In the genomic region with DNA sequence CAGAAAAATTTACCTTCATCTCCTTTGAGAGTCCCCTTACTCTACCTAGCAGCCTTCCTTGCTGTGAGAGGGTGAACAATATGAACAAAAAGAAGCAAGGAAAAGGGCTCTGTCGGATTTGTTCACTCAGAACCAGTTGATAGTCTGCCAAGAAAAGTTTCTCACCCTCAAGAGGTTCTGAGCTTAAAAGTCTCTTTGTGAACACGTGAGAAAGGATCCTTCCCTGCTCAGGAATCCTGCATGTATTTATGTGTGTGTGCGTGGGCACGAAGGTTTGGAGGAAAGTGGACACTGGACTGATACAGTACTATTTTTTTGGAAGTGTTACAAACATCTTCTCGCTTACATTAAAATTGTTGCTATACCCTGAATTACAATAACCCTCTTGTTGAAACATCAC, we compare ENCODE assay signal across 28 cellular contexts.
DNase-seq lines count a peak whose midpoint lies in the region; ATAC-seq, FAIRE-seq and TF ChIP-seq lines count a peak whose summit lies in the region.
"Had no signal": no experiment of that assay in that cellular context is flagged by ENCODE, and none has a peak within 500 bp of the region (broad histone marks: within the 10 kb centered on the region; RNA-seq: fewer than 3 reads in every experiment).

No MANE protein-coding gene starts in this region.

- TF ChIP-seq POLR2A in A549 (IDR thresholded peaks at IDR 0.05; ENCODE audit: low read length): no peak

- no peak overlapping the region for H3K4me3 Mint-ChIP-seq in astrocyte (ENCODE audit: unreplicated experiment)
- H3K4me3 Mint-ChIP-seq: activated CD4-positive, alpha-beta T cell treated with anti-CD3 and anti-CD28 coated beads, Interleukin-2, amount 10 ng/mL, durations not matched to agents 24 days and 14 days; central memory CD8-positive, alpha-beta T cell; natural killer cell; T-helper 2 cell treated with Interferon-gamma antibody and Interleukin-4, amounts not matched to agents 5 μg/mL and 100 μg/mL, for 36 hours had no signal

- no peak overlapping the region for H3K9ac ChIP-seq in astrocyte (ENCODE audit: low read length)
- H3K9ac ChIP-seq: parathyroid adenoma had no signal

- H3K4me1 Mint-ChIP-seq in astrocyte (ENCODE audit: low read depth, unreplicated experiment): peaks cover 13% of the 10 kb centered on the region
- H3K4me1 Mint-ChIP-seq: activated CD4-positive, alpha-beta T cell treated with anti-CD3 and anti-CD28 coated beads, Interleukin-2, amount 10 ng/mL, durations not matched to agents 24 days and 14 days had no signal

- FAIRE-seq in A549 (lab: Jason Lieb, UNC): no peak
- FAIRE-seq in astrocyte (lab: Jason Lieb, UNC): no peak
- FAIRE-seq: H54 had no signal

- H3K4me2 ChIP-seq in A549 (peak overlapping the region; percentile 40; the same call in 2 of the 3 replicates), astrocyte (ENCODE audit: low read length) (no peak overlapping the region), osteoblast (ENCODE audit: insufficient read depth, low read length) (no peak overlapping the region)

- no peak for TF ChIP-seq EP300 in A549 (IDR thresholded peaks at IDR 0.05)

- H3K4me1 ChIP-seq in A549: peaks cover 42% of the 10 kb centered on the region
- peaks cover 6% of the 10 kb centered on the region for H3K4me1 ChIP-seq in astrocyte (ENCODE audit: insufficient read depth, low read length)
- H3K4me1 ChIP-seq in osteoblast (ENCODE audit: insufficient read depth, low read length): no peaks in the 10 kb centered on the region
- H3K4me1 ChIP-seq in ascending aorta: peaks cover 0 to under 1% of the 10 kb centered on the region in 2 donors
- H3K4me1 ChIP-seq: foreskin keratinocyte, parathyroid adenoma, right lobe of liver had no signal

- no peaks in the 10 kb centered on the region for H3K36me3 Mint-ChIP-seq in astrocyte (ENCODE audit: low read depth, unreplicated experiment)

- no peaks in the 10 kb centered on the region for H3K27me3 Mint-ChIP-seq in astrocyte (ENCODE audit: low read depth, unreplicated experiment)
- H3K27me3 Mint-ChIP-seq: central memory CD8-positive, alpha-beta T cell had no signal

- no peaks in the 10 kb centered on the region for H4K20me1 ChIP-seq in astrocyte (ENCODE audit: insufficient read depth, low read length)
- H4K20me1 ChIP-seq in osteoblast (ENCODE audit: insufficient read depth, low read length): no peaks in the 10 kb centered on the region

- intact Hi-C loops in ascending aorta (cut with DNase I): no loop called here

- 67% methylated on average over 5 of the region's 5 CpGs for WGBS in A549 (ENCODE audit: missing lambda C conversion rate)

- H2AFZ ChIP-seq in astrocyte (ENCODE audit: low read depth, low read length) (no peak overlapping the region), osteoblast (ENCODE audit: low read length) (peak overlapping the region; percentile 41)
- H2AFZ ChIP-seq: parathyroid adenoma had no signal

- ATAC-seq in A549: no peak
- ATAC-seq in HG03457 (IDR thresholded peaks at IDR 0.05; ENCODE audit: unreplicated experiment): no peak
- ATAC-seq: foreskin keratinocyte, heart right ventricle, natural killer cell, right lobe of liver had no signal

- POLR2A ChIA-PET in A549 (lab: Yijun Ruan, JAX): no interaction called here

- H3K27ac ChIP-seq in A549 (peak overlapping the region; percentile 66 to 72), astrocyte (ENCODE audit: low read depth, low read length) (no peak overlapping the region), osteoblast (ENCODE audit: low read depth, low read length) (no peak overlapping the region), ascending aorta (no peak overlapping the region)
- H3K27ac ChIP-seq: foreskin keratinocyte, heart right ventricle, left ventricle myocardium inferior, parathyroid adenoma, right lobe of liver, VCaP had no signal

- no peak overlapping the region for H3K27ac Mint-ChIP-seq in astrocyte (ENCODE audit: unreplicated experiment)
- H3K27ac Mint-ChIP-seq: activated CD4-positive, alpha-beta T cell treated with anti-CD3 and anti-CD28 coated beads, Interleukin-2, amount 10 ng/mL, durations not matched to agents 24 days and 14 days; natural killer cell; T-helper 2 cell treated with Interferon-gamma antibody and Interleukin-4, amounts not matched to agents 5 μg/mL and 100 μg/mL, for 36 hours had no signal

- H3K4me3 ChIP-seq in A549 (no peak overlapping the region), astrocyte (ENCODE audit: insufficient read depth, low read depth, low read length) (no peak overlapping the region), fibroblast of the aortic adventitia (ENCODE audit: low read depth, low read length) (no peak overlapping the region), osteoblast (ENCODE audit: insufficient read depth, low read length) (no peak overlapping the region), ascending aorta (no peak overlapping the region)
- H3K4me3 ChIP-seq: heart right ventricle, left ventricle myocardium inferior, right lobe of liver had no signal

- no peak for DNase-seq in A549 (ENCODE audit: low read depth in 1 of 2, low spot score in 1 of 2)
- DNase-seq in astrocyte (ENCODE audit: low read depth): peak; percentile 62
- DNase-seq in fibroblast of the aortic adventitia (ENCODE audit: low read depth): peak; percentile 47
- DNase-seq in osteoblast (ENCODE audit: insufficient read length, low spot score, missing footprints): peak; percentile 44
- DNase-seq in islet precursor cell: no peak
- DNase-seq in ascending aorta (ENCODE audit: low spot score in 2 of 2): no peak
- no peak for DNase-seq in NCI-H748 treated with DMSO at 0.1 percent for 48 hours (lab: John Stamatoyannopoulos, UW)
- DNase-seq: activated CD4-positive, alpha-beta T cell treated with anti-CD3 and anti-CD28 coated beads, Interleukin-2, amount 10 ng/mL, durations not matched to agents 24 days and 14 days; activated naive CD4-positive, alpha-beta T cell; activated T-cell treated with anti-CD3 and anti-CD28 coated beads, Interleukin-2, amount 50 U/mL, for 48 hours; amygdala; COR-L47; DND-41; foreskin keratinocyte; heart right ventricle; left ventricle myocardium inferior; natural killer cell; NCI-H1092 treated with DMSO at 0.1 percent for 48 hours; NCI-H2029; NCI-H345; right lobe of liver; trophoblast cell had no signal

- no peak for TF ChIP-seq RAD21 in A549 (conservative IDR thresholded peaks at IDR 0.05 in 1 of 2, IDR thresholded peaks at IDR 0.05 in 1 of 2)

- H3K9me3 Mint-ChIP-seq in astrocyte (ENCODE audit: unreplicated experiment): peaks cover 3% of the 10 kb centered on the region
- H3K9me3 Mint-ChIP-seq: activated CD4-positive, alpha-beta T cell treated with anti-CD3 and anti-CD28 coated beads, Interleukin-2, amount 10 ng/mL, durations not matched to agents 24 days and 14 days; central memory CD8-positive, alpha-beta T cell; natural killer cell; T-helper 2 cell treated with Interferon-gamma antibody and Interleukin-4, amounts not matched to agents 5 μg/mL and 100 μg/mL, for 36 hours had no signal

- H3K79me2 ChIP-seq in astrocyte (ENCODE audit: insufficient read depth, low read length) (no peaks in the 10 kb centered on the region), osteoblast (ENCODE audit: insufficient read depth, low read length) (no peaks in the 10 kb centered on the region)
- H3K79me2 ChIP-seq: parathyroid adenoma had no signal

- H3K9me3 ChIP-seq in A549 (no peaks in the 10 kb centered on the region), astrocyte (ENCODE audit: insufficient read depth, low read depth, low read length) (no peaks in the 10 kb centered on the region), osteoblast (ENCODE audit: low read depth, low read length) (no peaks in the 10 kb centered on the region), ascending aorta (no peaks in the 10 kb centered on the region)
- H3K9me3 ChIP-seq: left ventricle myocardium inferior, right lobe of liver had no signal

- H3K36me3 ChIP-seq in astrocyte (ENCODE audit: insufficient read depth, low read length) (no peaks in the 10 kb centered on the region), osteoblast (ENCODE audit: insufficient read depth, low read length) (no peaks in the 10 kb centered on the region), ascending aorta (no peaks in the 10 kb centered on the region)
- H3K36me3 ChIP-seq: heart right ventricle, left ventricle myocardium inferior, right lobe of liver had no signal

- H3K27me3 ChIP-seq in astrocyte (ENCODE audit: insufficient read depth, low read length) (no peaks in the 10 kb centered on the region), osteoblast (ENCODE audit: insufficient read depth, low read length) (no peaks in the 10 kb centered on the region), ascending aorta (no peaks in the 10 kb centered on the region)
- H3K27me3 ChIP-seq: foreskin keratinocyte, heart right ventricle, right lobe of liver had no signal

- CTCF ChIA-PET in A549 (lab: Yijun Ruan, JAX): interaction anchor here (1.1 kb wide), 1 partner anchor 11 kb away, joined by 3 read pairs; no protein-coding TSS in a partner anchor

- TF ChIP-seq CTCF in A549 (IDR thresholded peaks at IDR 0.05) (no peak), astrocyte (IDR thresholded peaks at IDR 0.05; ENCODE audit: insufficient read depth, low read depth, low read length) (no peak), fibroblast of the aortic adventitia (IDR thresholded peaks at IDR 0.05; ENCODE audit: insufficient read depth, low read length) (no peak), osteoblast (IDR thresholded peaks at IDR 0.05; ENCODE audit: extremely low read depth, low read depth, low read length) (no peak), ascending aorta (IDR thresholded peaks at IDR 0.05) (no peak)

TF ChIP-seq in A549, 52 proteins besides CTCF, POLR2A, EP300 and RAD21 (continues in another document):
- TF ChIP-seq REST (IDR thresholded peaks at IDR 0.05): no peak

Comparison
In these comparisons a context has a peak if more than half of its experiments do, and no peak if none do; other contexts are left out.
1. DNase-seq: peak in astrocyte (single experiment), fibroblast of the aortic adventitia (single experiment) and osteoblast (single experiment); none in A549 (0 of 2), islet precursor cell (single experiment), ascending aorta (0 of 2) and NCI-H748 treated with DMSO at 0.1 percent for 48 hours (single experiment).
2. H3K27ac ChIP-seq: peak in A549 (2 of 2); none in astrocyte (single experiment), osteoblast (single experiment) and ascending aorta (0 of 2).